ENCODE assay signal across 12 cellular contexts in the genomic region with DNA sequence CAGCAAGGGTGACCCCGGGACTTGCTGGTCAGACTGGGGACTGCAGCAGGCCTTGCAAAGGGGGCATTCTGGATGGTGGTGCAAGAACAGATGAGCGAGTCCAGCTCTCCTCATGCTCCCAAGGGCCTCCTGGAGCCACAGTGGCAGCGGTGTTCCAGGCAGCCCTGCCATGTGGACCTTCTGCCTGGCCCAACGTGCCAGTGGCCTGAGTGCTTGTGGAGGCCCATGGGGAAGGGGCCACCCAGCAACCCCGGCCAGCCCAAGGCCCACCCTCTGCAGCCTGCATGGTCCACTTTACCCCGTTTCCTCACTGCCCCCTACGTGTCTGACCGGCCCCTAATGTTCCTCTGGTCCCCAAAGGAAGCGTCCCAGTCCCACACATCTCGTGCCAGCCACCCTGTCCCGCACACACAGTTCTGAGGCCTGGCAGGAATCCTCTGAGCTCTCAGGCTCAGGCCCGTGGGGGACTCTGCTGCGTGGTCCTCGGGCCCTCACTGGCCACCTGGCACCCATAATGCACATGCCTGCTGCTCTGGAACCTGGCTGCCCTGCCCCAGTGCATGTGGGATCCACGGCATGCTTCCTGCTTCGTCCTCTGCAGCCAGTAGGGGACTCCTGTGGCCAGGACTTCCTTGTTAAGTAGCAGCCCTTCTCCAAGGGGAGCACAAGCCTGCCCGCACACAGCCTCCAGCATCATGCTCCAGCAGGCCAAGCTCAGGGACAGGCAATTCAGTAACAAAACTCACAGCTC.
DNase-seq lines count a peak whose midpoint lies in the region; ATAC-seq, FAIRE-seq and TF ChIP-seq lines count a peak whose summit lies in the region.
"Had no signal": no experiment of that assay in that cellular context is flagged by ENCODE, and none has a peak within 500 bp of the region (broad histone marks: within the 10 kb centered on the region; RNA-seq: fewer than 3 reads in every experiment).

No MANE protein-coding gene starts in this region.

- no peaks in the 10 kb centered on the region for H3K23me2 ChIP-seq in H1 (ENCODE audit: low read depth, low read length)

- H2AFZ ChIP-seq in H1 (ENCODE audit: low read length) (no peak overlapping the region), mesenchymal stem cell (ENCODE audit: low read depth, low read length) (no peak overlapping the region)

- no peaks in the 10 kb centered on the region; a peak in 1 of 7 replicates for H3K4me1 ChIP-seq in H1 (replicated peaks in 1 of 4; ENCODE audit: control insufficient read depth in 3 of 4, insufficient read depth in 4 of 4, low read length in 3 of 4)
- peaks cover 3% of the 10 kb centered on the region for H3K4me1 ChIP-seq in mesenchymal stem cell (ENCODE audit: control insufficient read depth, insufficient read depth, low read depth, low read length)
- H3K4me1 ChIP-seq in testis: no peaks in the 10 kb centered on the region
- no peaks in the 10 kb centered on the region for H3K4me1 ChIP-seq in gastrocnemius medialis

- H2BK12ac ChIP-seq in H1 (ENCODE audit: low read depth, low read length): no peak overlapping the region
- H2BK12ac ChIP-seq in mesenchymal stem cell (ENCODE audit: low read length in 2 of 2): no peak overlapping the region

- H2BK15ac ChIP-seq in H1 (ENCODE audit: low read length): no peak overlapping the region
- no peak overlapping the region for H2BK15ac ChIP-seq in mesenchymal stem cell (ENCODE audit: low read depth, poor library complexity, severe bottlenecking)

- peaks cover 0 to 4% (median 0%) of the 10 kb centered on the region in 3 donors for H3K36me3 Mint-ChIP-seq in immature natural killer cell
- H3K36me3 Mint-ChIP-seq: activated naive CD8-positive, alpha-beta T cell had no signal

- H3K18ac ChIP-seq in H1 (ENCODE audit: extremely low read depth, low read length): no peak overlapping the region
- H3K18ac ChIP-seq in mesenchymal stem cell (ENCODE audit: low read depth in 1 of 2, low read length in 2 of 2): no peak overlapping the region

- no peak overlapping the region for H3K14ac ChIP-seq in H1 (ENCODE audit: insufficient read length)
- no peak overlapping the region for H3K14ac ChIP-seq in mesenchymal stem cell (ENCODE audit: low read length in 2 of 2)

- no peak overlapping the region for H3K4ac ChIP-seq in H1 (replicated peaks; ENCODE audit: insufficient read length, low read depth, low read length)
- H3K4ac ChIP-seq in mesenchymal stem cell (ENCODE audit: low read depth in 1 of 2, low read length in 2 of 2): no peak overlapping the region

- peaks cover 0 to 23% of the 10 kb centered on the region in 2 experiments for H4K20me1 ChIP-seq in H1 (replicated peaks in 1 of 2; ENCODE audit: control insufficient read depth in 1 of 2, insufficient read depth in 2 of 2, low read length in 2 of 2)

- peak; percentile 22 for DNase-seq in ELR (ENCODE audit: low read depth)
- DNase-seq in M059J (ENCODE audit: low read depth): peak; percentile 24
- DNase-seq in H1 (ENCODE audit: low read depth in 1 of 2, low spot score in 2 of 2): no peak
- DNase-seq in mesenchymal stem cell: peak; percentile 2
- no peak for DNase-seq in testis
- no peak for DNase-seq in gastrocnemius medialis
- no peak for DNase-seq in immature natural killer cell
- DNase-seq in NCI-H187 (lab: John Stamatoyannopoulos, UW): no peak
- DNase-seq: activated CD4-positive, alpha-beta T cell treated with anti-CD3 and anti-CD28 coated beads, Interleukin-2, amount 50 U/mL, for 48 hours; naive thymus-derived CD8-positive, alpha-beta T cell; NCI-H510A had no signal

- H2BK5ac ChIP-seq in H1 (ENCODE audit: low read depth, low read length) (no peak overlapping the region), mesenchymal stem cell (ENCODE audit: low read depth, low read length, poor library complexity, severe bottlenecking) (no peak overlapping the region)

- no peak for TF ChIP-seq EP300 in H1 (IDR thresholded peaks at IDR 0.05; ENCODE audit: borderline replicate concordance in 1 of 2, low read depth in 2 of 2, low read length in 2 of 2)

- H3K79me2 ChIP-seq in H1 (ENCODE audit: control insufficient read depth in 1 of 2, insufficient read depth in 2 of 2, low read length in 2 of 2): no peaks in the 10 kb centered on the region

- in situ Hi-C loops in gastrocnemius medialis (cut with MboI; ENCODE audit: low sequenced_read_pairs in 4 of 4): no loop called here

- H3K4me3 Mint-ChIP-seq in immature natural killer cell: no peak overlapping the region
- H3K4me3 Mint-ChIP-seq: activated naive CD8-positive, alpha-beta T cell had no signal

- H3K56ac ChIP-seq in H1 (replicated peaks; ENCODE audit: insufficient read length, low read depth, low read length): no peak overlapping the region

- H3K36me3 ChIP-seq in H1 (ENCODE audit: control insufficient read depth in 2 of 4, insufficient read depth in 4 of 4, low read length in 3 of 4) (peaks cover 0 to 15% (median 5%) of the 10 kb centered on the region in 4 experiments; a peak in 5 of 8 replicates), mesenchymal stem cell (ENCODE audit: control insufficient read depth in 1 of 2, insufficient read depth in 2 of 2, low read depth in 1 of 2, low read length in 2 of 2) (peaks cover 33 to 50% of the 10 kb centered on the region in 2 experiments), testis (ENCODE audit: low read depth, missing control alignments) (no peaks in the 10 kb centered on the region), gastrocnemius medialis (peaks cover 0 to 46% of the 10 kb centered on the region in 2 donors)

- no peak for TF ChIP-seq POLR2A in H1 (IDR thresholded peaks at IDR 0.05; ENCODE audit: control extremely low read depth in 1 of 2, low read depth in 2 of 2, low read length in 2 of 2)
- TF ChIP-seq POLR2A in testis (IDR thresholded peaks at IDR 0.05): no peak
- no peak for TF ChIP-seq POLR2A in gastrocnemius medialis (IDR thresholded peaks at IDR 0.05)

- H4K8ac ChIP-seq in H1 (ENCODE audit: extremely low read depth, insufficient read depth, low read length) (no peak overlapping the region), mesenchymal stem cell (ENCODE audit: low read length) (no peak overlapping the region)

- H3K9ac ChIP-seq in H1 (replicated peaks in 1 of 4; ENCODE audit: extremely low read depth in 1 of 4, low read depth in 3 of 4, low read length in 3 of 4) (no peak overlapping the region), mesenchymal stem cell (ENCODE audit: low read length) (no peak overlapping the region)

- H2AK5ac ChIP-seq in H1 (ENCODE audit: low read depth, low read length) (no peak overlapping the region), mesenchymal stem cell (ENCODE audit: low read length, severe bottlenecking) (no peak overlapping the region)

- WGBS in H1 (ENCODE audit: extremely low coverage in 1 of 2, insufficient coverage in 1 of 2, insufficient read length in 1 of 2, insufficient replicate concordance in 2 of 2, low coverage in 1 of 2, low lambda C conversion rate in 2 of 2, missing lambda C conversion rate in 1 of 2), 2 experiments: 87% methylated on average over 16 of the region's 17 CpGs; no CpG with 5 or more reads in 1 of the 2 experiments
- 89% methylated on average over 16 of the region's 17 CpGs for WGBS in mesenchymal stem cell
- WGBS in testis, 2 donors: 85 to 90% methylated on average over 13 to 17 of the region's 17 CpGs

- H3K27me3 Mint-ChIP-seq in immature natural killer cell (ENCODE audit: low read depth in 3 of 3): peaks cover 0 to 8% (median 3%) of the 10 kb centered on the region in 3 donors
- H3K27me3 Mint-ChIP-seq: activated naive CD8-positive, alpha-beta T cell; naive thymus-derived CD8-positive, alpha-beta T cell had no signal

- H2BK120ac ChIP-seq in H1 (replicated peaks; ENCODE audit: low read depth, low read length): no peak overlapping the region
- H2BK120ac ChIP-seq in mesenchymal stem cell (ENCODE audit: low read depth, low read length): no peak overlapping the region

- H3K27me3 ChIP-seq in H1 (replicated peaks in 1 of 4; ENCODE audit: control insufficient read depth in 3 of 4, extremely low read depth in 1 of 4, insufficient read depth in 3 of 4, low read length in 3 of 4) (no peaks in the 10 kb centered on the region; a peak in 1 of 7 replicates), mesenchymal stem cell (ENCODE audit: control insufficient read depth in 1 of 2, insufficient read depth in 1 of 2, low read length in 2 of 2) (peaks cover 0 to 9% of the 10 kb centered on the region in 2 experiments), testis (no peaks in the 10 kb centered on the region), gastrocnemius medialis (no peaks in the 10 kb centered on the region)

- H3K4me2 ChIP-seq in H1 (ENCODE audit: insufficient read depth in 1 of 2, low read depth in 2 of 2, low read length in 2 of 2) (no peak overlapping the region), mesenchymal stem cell (ENCODE audit: low read length, poor library complexity, severe bottlenecking) (no peak overlapping the region)

- no peak overlapping the region for H4K5ac ChIP-seq in H1 (ENCODE audit: insufficient read length, low read depth, low read length)

- ATAC-seq in gastrocnemius medialis: no peak

- H3K27ac Mint-ChIP-seq in immature natural killer cell: no peak overlapping the region

- H3K9me3 Mint-ChIP-seq in immature natural killer cell: no peaks in the 10 kb centered on the region
- H3K9me3 Mint-ChIP-seq: naive thymus-derived CD8-positive, alpha-beta T cell had no signal

- intact Hi-C loops in testis (cut with DNase I; ENCODE audit: low total_unique reads): no loop called here
- intact Hi-C loops in gastrocnemius medialis (cut with DNase I; ENCODE audit: low total_unique reads): no loop called here

- no peak overlapping the region for H2BK20ac ChIP-seq in H1 (ENCODE audit: low read length)

- TF ChIP-seq RAD21 in H1 (IDR thresholded peaks at IDR 0.05 in 1 of 2, conservative IDR thresholded peaks at IDR 0.05 in 1 of 2; ENCODE audit: low read depth in 2 of 2, low read length in 2 of 2): peak; percentile 31 to 47; a peak in 3 of 4 replicates

- H3K4me3 ChIP-seq in H1 (ENCODE audit: extremely low read depth in 1 of 4, insufficient read depth in 2 of 4, low read depth in 3 of 4, low read length in 4 of 4): no peak overlapping the region
- no peak overlapping the region for H3K4me3 ChIP-seq in mesenchymal stem cell (ENCODE audit: insufficient read depth in 1 of 2, low read depth in 1 of 2, low read length in 2 of 2)
- no peak overlapping the region for H3K4me3 ChIP-seq in testis
- no peak overlapping the region for H3K4me3 ChIP-seq in gastrocnemius medialis

- H3K79me1 ChIP-seq in H1 (ENCODE audit: low read depth, low read length): no peaks in the 10 kb centered on the region
- peaks cover 4% of the 10 kb centered on the region for H3K79me1 ChIP-seq in mesenchymal stem cell (replicated peaks; ENCODE audit: low read length, poor library complexity, severe bottlenecking)

- H4K91ac ChIP-seq in H1 (replicated peaks; ENCODE audit: insufficient read length, low read length): no peak overlapping the region
- H4K91ac ChIP-seq in mesenchymal stem cell (ENCODE audit: low read length): no peak overlapping the region

- H3K27ac ChIP-seq in H1 (ENCODE audit: low read depth, low read length) (no peak overlapping the region), mesenchymal stem cell (ENCODE audit: low read length, poor library complexity, severe bottlenecking) (no peak overlapping the region), testis (no peak overlapping the region), gastrocnemius medialis (no peak overlapping the region)

- H3K4me1 Mint-ChIP-seq in immature natural killer cell: no peaks in the 10 kb centered on the region

- H3K23ac ChIP-seq in H1 (ENCODE audit: insufficient read length): no peak overlapping the region
- no peak overlapping the region for H3K23ac ChIP-seq in mesenchymal stem cell (ENCODE audit: low read length in 2 of 2)

- no peak for FAIRE-seq in H1 (lab: Jason Lieb, UNC)

- POLR2A ChIA-PET in H1 (lab: Charles Lee; ENCODE audit: partially characterized antibody): interaction anchor here (0.6 to 1.3 kb wide), 5 partner anchors 18 to 88 kb away, joined by 3 read pairs; no protein-coding TSS in a partner anchor

- CTCF ChIA-PET in H1 (lab: Charles Lee; ENCODE audit: partially characterized antibody): interaction anchor here (0.7 to 4.7 kb wide), 10 partner anchors 9 to 133 kb away, joined by 3 to 14 read pairs (median 4); no protein-coding TSS in a partner anchor

- no peaks in the 10 kb centered on the region for H3K9me3 ChIP-seq in H1 (ENCODE audit: insufficient read depth in 2 of 2, low read depth in 1 of 2, low read length in 1 of 2)
- no peaks in the 10 kb centered on the region for H3K9me3 ChIP-seq in mesenchymal stem cell (ENCODE audit: control insufficient read depth, low read length)
- H3K9me3 ChIP-seq in testis: no peaks in the 10 kb centered on the region
- H3K9me3 ChIP-seq in gastrocnemius medialis: no peaks in the 10 kb centered on the region

- TF ChIP-seq CTCF in H1 (IDR thresholded peaks at IDR 0.05; ENCODE audit: control extremely low read depth in 1 of 3, insufficient read depth in 1 of 3, low read depth in 1 of 3, low read length in 3 of 3) (peak; percentile 44 to 58 (median 53)), testis (IDR thresholded peaks at IDR 0.05) (no peak), gastrocnemius medialis (IDR thresholded peaks at IDR 0.05 in 4 of 5, conservative IDR thresholded peaks at IDR 0.05 in 1 of 5) (no peak)

Comparison
In these comparisons a context has a peak if more than half of its experiments do, and no peak if none do; other contexts are left out.
1. DNase-seq: peak in ELR (single experiment), M059J (single experiment) and mesenchymal stem cell (single experiment); none in H1 (0 of 2), testis (single experiment), gastrocnemius medialis (0 of 2), immature natural killer cell (0 of 3) and NCI-H187 (0 of 2).
2. CTCF ChIP-seq: peak in H1 (3 of 3); none in testis (0 of 3) and gastrocnemius medialis (0 of 5).